Comparison of ENCODE assay signal across 8 cellular contexts in genomic region chr2:201860541-201861154, GRCh38. TPM values are rescaled to one million over a fixed set of nuclear protein-coding genes. Genes with fewer than 3 reads are reported as not detected.
DNase-seq lines count a peak whose midpoint lies in the region; ATAC-seq and TF ChIP-seq lines count a peak whose summit lies in the region.

No MANE protein-coding gene starts in this region.

- peak; percentile 67 for ATAC-seq in HG02763 (IDR thresholded peaks at IDR 0.05; ENCODE audit: unreplicated experiment)

- TF ChIP-seq CTCF in GM10248 (IDR thresholded peaks at IDR 0.05; ENCODE audit: control extremely low read depth, extremely low read depth, low read depth, missing control alignments) = peak; percentile 74
- peak; percentile 89 for TF ChIP-seq CTCF in VCaP (conservative IDR thresholded peaks at IDR 0.05)

- POLR2A ChIA-PET in GM10248 (lab: Yijun Ruan, JAX) = interaction anchor here (1.0 kb wide), 1 partner anchor 28 kb away, joined by 4 read pairs; no protein-coding TSS in a partner anchor

- CTCF ChIA-PET in GM10248 (lab: Yijun Ruan, JAX) = interaction anchor here (0.7 to 5.2 kb wide), 41 partner anchors 9 to 334 kb away, joined by 3 to 75 read pairs (median 4); no protein-coding TSS in a partner anchor

- DNase-seq in A172 (ENCODE audit: low spot score) (peak; percentile 80), GM10248 (ENCODE audit: extremely low spot score) (peak; percentile 68), NCI-H2196 treated with DMSO at 0.1 percent for 48 hours (lab: John Stamatoyannopoulos, UW; ENCODE audit: unreplicated experiment) (peak; percentile 12), ecto neural progenitor cell (ENCODE audit: low spot score) (peak; percentile 73), lung microvascular endothelial cell (ENCODE audit: low read depth in 2 of 2) (peak; percentile 74 to 78), substantia nigra (lab: John Stamatoyannopoulos, UW) (peak in 35 of 49 donors; percentile 1 to 75 (median 26))

- H3K27ac ChIP-seq in VCaP (no peak overlapping the region), substantia nigra (ENCODE audit: low read depth, low read length, poor library complexity, severe bottlenecking) (no peak overlapping the region)

RNA-seq across cellular contexts. Expression of gene CDK15, which starts 54.3 kb away (rescaled TPM):
- total RNA-seq in A172 (2014; rRNA removed; shearing (Covaris generic)) = 0.19 TPM in 1 of 2 replicates, not detected in the other
- total RNA-seq in lung microvascular endothelial cell = not detected in 2 replicates

Comparison
In these comparisons a context has a peak if more than half of its experiments do, and no peak if none do; other contexts are left out.
1. DNase-seq: peak in every context shown above with its lines; median percentile 80 in A172; 76 in lung microvascular endothelial cell; 73 in ecto neural progenitor cell; 68 in GM10248; 26 in substantia nigra; 12 in NCI-H2196 treated with DMSO at 0.1 percent for 48 hours.